Comparison of ENCODE assay signal across 16 cellular contexts in the genomic region with DNA sequence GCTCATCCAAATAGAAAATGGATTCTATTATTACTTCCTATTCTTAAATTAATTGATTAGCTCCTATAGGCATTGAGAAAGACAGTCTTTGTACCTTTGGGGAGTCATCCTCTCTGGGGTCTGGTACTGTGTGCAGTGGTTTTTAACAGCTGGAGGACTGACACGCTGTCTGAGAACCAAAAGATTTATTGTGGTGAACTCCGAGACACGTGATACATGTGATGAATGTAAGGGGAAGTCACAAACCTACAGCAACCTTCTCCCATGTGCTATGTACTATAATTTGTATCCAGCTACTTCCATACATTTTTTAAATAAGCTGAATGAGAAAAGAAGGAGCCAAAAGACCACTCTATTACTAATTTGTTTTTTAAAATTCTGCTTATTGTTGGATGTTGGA.
DNase-seq lines count a peak whose midpoint lies in the region; ATAC-seq and TF ChIP-seq lines count a peak whose summit lies in the region.
"Had no signal": no experiment of that assay in that cellular context is flagged by ENCODE, and none has a peak within 500 bp of the region (broad histone marks: within the 10 kb centered on the region; RNA-seq: fewer than 3 reads in every experiment).

No MANE protein-coding gene starts in this region.

- no peaks in the 10 kb centered on the region for H3K9me3 Mint-ChIP-seq in WTC11
- peaks cover under 1 to 6% of the 10 kb centered on the region in 2 donors for H3K9me3 Mint-ChIP-seq in activated naive CD4-positive, alpha-beta T cell treated with anti-CD3 and anti-CD28 coated beads, Interleukin-2, amount 50 U/mL, for 72 hours
- H3K9me3 Mint-ChIP-seq in activated T-cell treated with anti-CD3 and anti-CD28 coated beads, Interleukin-2, amount 50 U/mL, for 24 hours: no peaks in the 10 kb centered on the region
- H3K9me3 Mint-ChIP-seq: activated B cell treated with CpG ODN at 0.5 μM for 24 hours; activated naive CD4-positive, alpha-beta T cell treated with anti-CD3 and anti-CD28 coated beads, Interleukin-2, amount 10 ng/mL, durations not matched to agents 7 days and 5 days had no signal

- no peak for DNase-seq in WTC11 (ENCODE audit: low spot score)
- no peak for DNase-seq in activated naive CD4-positive, alpha-beta T cell treated with anti-CD3 and anti-CD28 coated beads, Interleukin-2, amount 50 U/mL, for 72 hours (ENCODE audit: low spot score in 2 of 2)
- DNase-seq in AG08395 (ENCODE audit: low spot score): no peak
- no peak for DNase-seq in activated T-cell treated with anti-CD3 and anti-CD28 coated beads, Interleukin-2, amount 50 U/mL, for 24 hours
- DNase-seq: activated B cell treated with CpG ODN at 0.5 μM for 24 hours; activated naive CD4-positive, alpha-beta T cell treated with anti-CD3 and anti-CD28 coated beads, Interleukin-2, amount 10 ng/mL, durations not matched to agents 7 days and 5 days; body of pancreas; left lung; NCI-H2107; NCI-H82; psoas muscle; stimulated activated CD4-positive, alpha-beta T cell treated with anti-CD3 and anti-CD28 coated beads, Interleukin-15, amount 100 ng/mL, for 24 hours had no signal

- POLR2A ChIA-PET in WTC11 (lab: Charles Lee): no interaction called here

- CTCF ChIA-PET in WTC11 (lab: Charles Lee): no interaction called here

- H3K4me3 Mint-ChIP-seq in WTC11: no peak overlapping the region
- H3K4me3 Mint-ChIP-seq in activated T-cell treated with anti-CD3 and anti-CD28 coated beads, Interleukin-2, amount 50 U/mL, for 24 hours: no peak overlapping the region
- H3K4me3 Mint-ChIP-seq: activated B cell treated with CpG ODN at 0.5 μM for 24 hours; activated naive CD4-positive, alpha-beta T cell treated with anti-CD3 and anti-CD28 coated beads, Interleukin-2, amount 10 ng/mL, durations not matched to agents 7 days and 5 days had no signal

- peak; percentile 94 for ATAC-seq in GM18519 (IDR thresholded peaks at IDR 0.05; ENCODE audit: low FRiP score, unreplicated experiment)
- peak; percentile 72 for ATAC-seq in GM21367 (IDR thresholded peaks at IDR 0.05; ENCODE audit: unreplicated experiment)
- peak; percentile 90 for ATAC-seq in HG02885 (IDR thresholded peaks at IDR 0.05; ENCODE audit: poor library complexity, unreplicated experiment)
- ATAC-seq in HG03521 (IDR thresholded peaks at IDR 0.05; ENCODE audit: unreplicated experiment): peak; percentile 78
- no peak for ATAC-seq in WTC11
- ATAC-seq in activated naive CD4-positive, alpha-beta T cell treated with anti-CD3 and anti-CD28 coated beads, Interleukin-2, amount 50 U/mL, for 72 hours: no peak
- ATAC-seq: body of pancreas, left lung, psoas muscle had no signal

- no peak for TF ChIP-seq CTCF in WTC11 (IDR thresholded peaks at IDR 0.05)

- H3K36me3 Mint-ChIP-seq in WTC11: peaks cover 22% of the 10 kb centered on the region
- no peaks in the 10 kb centered on the region for H3K36me3 Mint-ChIP-seq in activated naive CD4-positive, alpha-beta T cell treated with anti-CD3 and anti-CD28 coated beads, Interleukin-2, amount 50 U/mL, for 72 hours
- no peaks in the 10 kb centered on the region for H3K36me3 Mint-ChIP-seq in activated T-cell treated with anti-CD3 and anti-CD28 coated beads, Interleukin-2, amount 50 U/mL, for 24 hours (ENCODE audit: low read depth)
- H3K36me3 Mint-ChIP-seq: activated naive CD4-positive, alpha-beta T cell treated with anti-CD3 and anti-CD28 coated beads, Interleukin-2, amount 10 ng/mL, durations not matched to agents 7 days and 5 days had no signal

- no peaks in the 10 kb centered on the region for H3K27me3 Mint-ChIP-seq in WTC11 (ENCODE audit: low read depth)
- H3K27me3 Mint-ChIP-seq in activated T-cell treated with anti-CD3 and anti-CD28 coated beads, Interleukin-2, amount 50 U/mL, for 24 hours: peaks cover 5% of the 10 kb centered on the region
- H3K27me3 Mint-ChIP-seq: activated naive CD4-positive, alpha-beta T cell treated with anti-CD3 and anti-CD28 coated beads, Interleukin-2, amount 10 ng/mL, durations not matched to agents 7 days and 5 days had no signal

- no peak overlapping the region for H3K27ac Mint-ChIP-seq in WTC11
- no peak overlapping the region for H3K27ac Mint-ChIP-seq in activated naive CD4-positive, alpha-beta T cell treated with anti-CD3 and anti-CD28 coated beads, Interleukin-2, amount 50 U/mL, for 72 hours
- no peak overlapping the region for H3K27ac Mint-ChIP-seq in activated T-cell treated with anti-CD3 and anti-CD28 coated beads, Interleukin-2, amount 50 U/mL, for 24 hours
- H3K27ac Mint-ChIP-seq: activated B cell treated with CpG ODN at 0.5 μM for 24 hours; activated naive CD4-positive, alpha-beta T cell treated with anti-CD3 and anti-CD28 coated beads, Interleukin-2, amount 10 ng/mL, durations not matched to agents 7 days and 5 days had no signal

- peaks cover 3% of the 10 kb centered on the region for H3K4me1 Mint-ChIP-seq in WTC11
- H3K4me1 Mint-ChIP-seq in activated T-cell treated with anti-CD3 and anti-CD28 coated beads, Interleukin-2, amount 50 U/mL, for 24 hours (ENCODE audit: low read depth): no peaks in the 10 kb centered on the region
- H3K4me1 Mint-ChIP-seq: activated naive CD4-positive, alpha-beta T cell treated with anti-CD3 and anti-CD28 coated beads, Interleukin-2, amount 10 ng/mL, durations not matched to agents 7 days and 5 days had no signal

TF ChIP-seq in WTC11, 78 proteins besides CTCF, POLR2A, EP300 and RAD21:
- TF ChIP-seq CREM (CRISPR knock-in tag; IDR thresholded peaks at IDR 0.05): no peak
- TF ChIP-seq, protein P1, sequence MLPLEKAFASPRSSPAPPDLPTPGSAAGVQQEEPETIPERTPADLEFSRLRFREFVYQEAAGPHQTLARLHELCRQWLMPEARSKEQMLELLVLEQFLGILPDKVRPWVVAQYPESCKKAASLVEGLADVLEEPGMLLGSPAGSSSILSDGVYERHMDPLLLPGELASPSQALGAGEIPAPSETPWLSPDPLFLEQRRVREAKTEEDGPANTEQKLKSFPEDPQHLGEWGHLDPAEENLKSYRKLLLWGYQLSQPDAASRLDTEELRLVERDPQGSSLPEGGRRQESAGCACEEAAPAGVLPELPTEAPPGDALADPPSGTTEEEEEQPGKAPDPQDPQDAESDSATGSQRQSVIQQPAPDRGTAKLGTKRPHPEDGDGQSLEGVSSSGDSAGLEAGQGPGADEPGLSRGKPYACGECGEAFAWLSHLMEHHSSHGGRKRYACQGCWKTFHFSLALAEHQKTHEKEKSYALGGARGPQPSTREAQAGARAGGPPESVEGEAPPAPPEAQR (CRISPR knock-in tag; IDR thresholded peaks at IDR 0.05): no peak
- TF ChIP-seq, protein P2, sequence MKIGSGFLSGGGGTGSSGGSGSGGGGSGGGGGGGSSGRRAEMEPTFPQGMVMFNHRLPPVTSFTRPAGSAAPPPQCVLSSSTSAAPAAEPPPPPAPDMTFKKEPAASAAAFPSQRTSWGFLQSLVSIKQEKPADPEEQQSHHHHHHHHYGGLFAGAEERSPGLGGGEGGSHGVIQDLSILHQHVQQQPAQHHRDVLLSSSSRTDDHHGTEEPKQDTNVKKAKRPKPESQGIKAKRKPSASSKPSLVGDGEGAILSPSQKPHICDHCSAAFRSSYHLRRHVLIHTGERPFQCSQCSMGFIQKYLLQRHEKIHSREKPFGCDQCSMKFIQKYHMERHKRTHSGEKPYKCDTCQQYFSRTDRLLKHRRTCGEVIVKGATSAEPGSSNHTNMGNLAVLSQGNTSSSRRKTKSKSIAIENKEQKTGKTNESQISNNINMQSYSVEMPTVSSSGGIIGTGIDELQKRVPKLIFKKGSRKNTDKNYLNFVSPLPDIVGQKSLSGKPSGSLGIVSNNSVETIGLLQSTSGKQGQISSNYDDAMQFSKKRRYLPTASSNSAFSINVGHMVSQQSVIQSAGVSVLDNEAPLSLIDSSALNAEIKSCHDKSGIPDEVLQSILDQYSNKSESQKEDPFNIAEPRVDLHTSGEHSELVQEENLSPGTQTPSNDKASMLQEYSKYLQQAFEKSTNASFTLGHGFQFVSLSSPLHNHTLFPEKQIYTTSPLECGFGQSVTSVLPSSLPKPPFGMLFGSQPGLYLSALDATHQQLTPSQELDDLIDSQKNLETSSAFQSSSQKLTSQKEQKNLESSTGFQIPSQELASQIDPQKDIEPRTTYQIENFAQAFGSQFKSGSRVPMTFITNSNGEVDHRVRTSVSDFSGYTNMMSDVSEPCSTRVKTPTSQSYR (CRISPR knock-in tag; IDR thresholded peaks at IDR 0.05): no peak
- no peak for TF ChIP-seq SOX15 (CRISPR knock-in tag; IDR thresholded peaks at IDR 0.05)

Comparison
In these comparisons a context has a peak if more than half of its experiments do, and no peak if none do; other contexts are left out.
1. ATAC-seq: peak in GM18519 (single experiment), GM21367 (single experiment), HG02885 (single experiment) and HG03521 (single experiment); none in WTC11 (single experiment) and activated naive CD4-positive, alpha-beta T cell treated with anti-CD3 and anti-CD28 coated beads, Interleukin-2, amount 50 U/mL, for 72 hours (0 of 2).